In genomic region chr11:102268083-102268984, GRCh38 we compare ENCODE assay signal across 8 cellular contexts. TPM values are rescaled to one million over a fixed set of nuclear protein-coding genes. Genes with fewer than 3 reads are reported as not detected.
DNase-seq lines count a peak whose midpoint lies in the region; ATAC-seq and TF ChIP-seq lines count a peak whose summit lies in the region.

No MANE protein-coding gene starts in this region.

- CTCF ChIA-PET in Calu3 (lab: Charles Lee) = interaction anchor here (0.6 to 3.2 kb wide), 14 partner anchors 11 to 406 kb away, joined by 3 to 14 read pairs (median 4); no protein-coding TSS in a partner anchor
- CTCF ChIA-PET in RWPE1 (lab: Yijun Ruan, JAX) = interaction anchor here (0.6 to 2.0 kb wide), 11 partner anchors 8 to 673 kb away, joined by 3 to 11 read pairs (median 4); no protein-coding TSS in a partner anchor
- CTCF ChIA-PET in activated naive CD4-positive, alpha-beta T cell treated with anti-CD3 and anti-CD28 coated beads for 36 hours (lab: Charles Lee) = interaction anchor here (0.7 to 2.7 kb wide), 25 partner anchors 9 to 408 kb away, joined by 3 to 15 read pairs (median 4); no protein-coding TSS in a partner anchor

- BruUV-seq in Calu3 (replicated peaks; lab: Mats Ljungman, UMichigan) = no TSS peak

- H3K27ac Mint-ChIP-seq in Calu3 (ENCODE audit: unreplicated experiment) = peak overlapping the region; percentile 87
- H3K27ac Mint-ChIP-seq in activated naive CD4-positive, alpha-beta T cell treated with anti-CD3 and anti-CD28 coated beads for 36 hours = no peak overlapping the region

- DNase-seq in Calu3 (peak; percentile 90), HuH-7.5 (ENCODE audit: low spot score) (peak; percentile 86), RWPE1 (ENCODE audit: low spot score) (peak; percentile 99), heart left ventricle (peak; percentile 68 to 84 (median 76)), retinal pigment epithelial cell (ENCODE audit: low read depth) (no peak), SW 1271 (lab: John Stamatoyannopoulos, UW) (no peak)
- peak; percentile 91 for DNase-seq in activated naive CD4-positive, alpha-beta T cell treated with anti-CD3 and anti-CD28 coated beads for 36 hours

- H3K36me3 Mint-ChIP-seq in Calu3 (ENCODE audit: insufficient read depth, unreplicated experiment) = peaks cover 16% of the 10 kb centered on the region
- no peaks in the 10 kb centered on the region for H3K36me3 Mint-ChIP-seq in activated naive CD4-positive, alpha-beta T cell treated with anti-CD3 and anti-CD28 coated beads for 36 hours (ENCODE audit: low read depth)

- H3K9me3 Mint-ChIP-seq in Calu3 (ENCODE audit: low read depth, unreplicated experiment) = no peaks in the 10 kb centered on the region
- H3K9me3 Mint-ChIP-seq in activated naive CD4-positive, alpha-beta T cell treated with anti-CD3 and anti-CD28 coated beads for 36 hours = no peaks in the 10 kb centered on the region

- H3K27me3 Mint-ChIP-seq in Calu3 (ENCODE audit: unreplicated experiment) = no peaks in the 10 kb centered on the region
- no peaks in the 10 kb centered on the region for H3K27me3 Mint-ChIP-seq in activated naive CD4-positive, alpha-beta T cell treated with anti-CD3 and anti-CD28 coated beads for 36 hours (ENCODE audit: low read depth)

- intact Hi-C loops in Calu3 (cut with micrococcal nuclease; ENCODE audit: unreplicated experiment) = loop anchor here (2.0 to 10.0 kb wide), 2 partner anchors 258 to 404 kb away; no protein-coding TSS in a partner anchor
- intact Hi-C loops in activated naive CD4-positive, alpha-beta T cell treated with anti-CD3 and anti-CD28 coated beads for 36 hours (cut with micrococcal nuclease) = loop anchor here (1.0 to 5.0 kb wide), 10 partner anchors 11 to 408 kb away; partner anchors contain the start of genes BIRC3 and CEP126
- intact Hi-C loops in heart left ventricle (cut with DNase I) = loop anchor here in 6 of 10 donors (1.0 to 5.0 kb wide), 5 partner anchors 156 to 160 kb away; partner anchors contain the start of gene YAP1 (in 4 of the 6)

- peak overlapping the region; percentile 4 to 60 (median 49) for H3K4me3 ChIP-seq in heart left ventricle
- peak overlapping the region; percentile 32 for H3K4me3 ChIP-seq in retinal pigment epithelial cell (ENCODE audit: low read length)

- H3K27ac ChIP-seq in RWPE1 (peak overlapping the region; percentile 96), heart left ventricle (peak overlapping the region in 3 of 12 donors; percentile 5 to 44 (median 24))

- H3K9me3 ChIP-seq in heart left ventricle = no peaks in the 10 kb centered on the region

- 14 to 21% (median 18%) methylated on average over 38 to 39 of the region's 39 CpGs for WGBS in heart left ventricle, 4 donors

- no peak for TF ChIP-seq POLR2A in heart left ventricle (IDR thresholded peaks at IDR 0.05)

- H3K27me3 ChIP-seq in heart left ventricle = peaks cover 0 to 32% (median 0%) of the 10 kb centered on the region in 9 donors

- ATAC-seq in GM21528 (IDR thresholded peaks at IDR 0.05; ENCODE audit: low FRiP score, unreplicated experiment) (peak; percentile 89), heart left ventricle (peak; percentile 83 to 98 (median 98))

- H3K4me1 ChIP-seq in heart left ventricle = peaks cover 0 to 20% (median 9%) of the 10 kb centered on the region in 12 donors

- TF ChIP-seq CTCF in Calu3 (IDR thresholded peaks at IDR 0.05; ENCODE audit: unreplicated experiment) (no peak), RWPE1 (conservative IDR thresholded peaks at IDR 0.05; ENCODE audit: low read depth) (peak; percentile 78), heart left ventricle (IDR thresholded peaks at IDR 0.05) (peak; percentile 35 to 75 (median 51)), retinal pigment epithelial cell (conservative IDR thresholded peaks at IDR 0.05; ENCODE audit: low read depth, low read length) (peak; percentile 65)

- no peaks in the 10 kb centered on the region for H3K36me3 ChIP-seq in heart left ventricle

- POLR2A ChIA-PET in RWPE1 (lab: Yijun Ruan, JAX; ENCODE audit: low non-redundant PET) = interaction anchor here (1.4 kb wide), 1 partner anchor 45 kb away, joined by 4 read pairs; no protein-coding TSS in a partner anchor

- peak overlapping the region; percentile 73 for H3K4me3 Mint-ChIP-seq in Calu3 (ENCODE audit: low read depth, unreplicated experiment)
- peak overlapping the region; percentile 60 for H3K4me3 Mint-ChIP-seq in activated naive CD4-positive, alpha-beta T cell treated with anti-CD3 and anti-CD28 coated beads for 36 hours

- peaks cover 35% of the 10 kb centered on the region for H3K4me1 Mint-ChIP-seq in Calu3 (ENCODE audit: low read depth, unreplicated experiment)
- peaks cover 32% of the 10 kb centered on the region for H3K4me1 Mint-ChIP-seq in activated naive CD4-positive, alpha-beta T cell treated with anti-CD3 and anti-CD28 coated beads for 36 hours (ENCODE audit: low read depth)

RNA-seq across cellular contexts. Expression of gene BIRC3, which starts 49.0 kb away (rescaled TPM):
- 69.4 and 85.6 TPM in 2 replicates for total RNA-seq in Calu3 (2022)
- total RNA-seq in activated naive CD4-positive, alpha-beta T cell treated with anti-CD3 and anti-CD28 coated beads for 36 hours = 100 to 1,000 TPM; 100 to 105 TPM
- total RNA-seq in heart left ventricle = 10 to 100 TPM in 1 of 9 donors, 1 to 10 TPM in 8; 1.8 to 21.1 (median 5.3) TPM
- 1 to 10 TPM; 1.6 to 3.3 TPM for polyA plus RNA-seq in heart left ventricle

Comparison
In these comparisons a context has a peak if more than half of its experiments do, and no peak if none do; other contexts are left out.
1. DNase-seq: peak in Calu3 (single experiment), HuH-7.5 (single experiment), RWPE1 (single experiment), activated naive CD4-positive, alpha-beta T cell treated with anti-CD3 and anti-CD28 coated beads for 36 hours (single experiment) and heart left ventricle (5 of 5); none in retinal pigment epithelial cell (single experiment) and SW 1271 (0 of 2).